9 cellular contexts compared by ENCODE assay signal in genomic region chr16:1871974-1872635, GRCh38. TPM values are rescaled to one million over a fixed set of nuclear protein-coding genes. Genes with fewer than 3 reads are reported as not detected.
DNase-seq lines count a peak whose midpoint lies in the region; ATAC-seq and TF ChIP-seq lines count a peak whose summit lies in the region.
"Had no signal": no experiment of that assay in that cellular context is flagged by ENCODE, and none has a peak within 500 bp of the region (broad histone marks: within the 10 kb centered on the region; RNA-seq: fewer than 3 reads in every experiment).

TSS of gene MEIOB (minus strand) at chr16:1872164. CDS start at chr16:1868175, 3,989 bp downstream.

- no peaks in the 10 kb centered on the region for H3K9me3 ChIP-seq in MG63
- no peaks in the 10 kb centered on the region for H3K9me3 ChIP-seq in skeletal muscle satellite cell (replicated peaks; ENCODE audit: low read length)

- H3K4me1 ChIP-seq in skeletal muscle satellite cell (ENCODE audit: control insufficient read depth, insufficient read depth, low read length): peaks cover 10% of the 10 kb centered on the region

- no peak for ATAC-seq in HG03521 (IDR thresholded peaks at IDR 0.05; ENCODE audit: unreplicated experiment)
- ATAC-seq in HG02970 (IDR thresholded peaks at IDR 0.05; ENCODE audit: low FRiP score, unreplicated experiment): no peak

- H3K9ac ChIP-seq in skeletal muscle satellite cell (ENCODE audit: low read depth, low read length): no peak within 1 kb of the TSS

- peak within 1 kb of the TSS; percentile 63 for H3K4me2 ChIP-seq in skeletal muscle satellite cell (ENCODE audit: low read length)

- peak; percentile 67 for DNase-seq in MG63
- peak in 2 of 3 experiments; percentile 21 to 54 for DNase-seq in activated CD8-positive, alpha-beta memory T cell treated with anti-CD3 and anti-CD28 coated beads for 48 hours (ENCODE audit: low read depth in 2 of 3, low spot score in 2 of 3)
- no peak for DNase-seq in fibroblast of pulmonary artery (ENCODE audit: low read depth)
- DNase-seq in NCI-H1105 (lab: John Stamatoyannopoulos, UW): no peak
- no peak for DNase-seq in NCI-H345 treated with DMSO at 0.1 percent for 48 hours (lab: John Stamatoyannopoulos, UW; ENCODE audit: unreplicated experiment)

- H3K4me3 ChIP-seq in MG63 (peak within 1 kb of the TSS; percentile 62), fibroblast of pulmonary artery (replicated peaks; ENCODE audit: low read depth, low read length) (peak within 1 kb of the TSS; percentile 30), skeletal muscle satellite cell (ENCODE audit: low read length) (peak within 1 kb of the TSS; percentile 24)

- H3K36me3 ChIP-seq in MG63 (no peaks in the 10 kb centered on the region), skeletal muscle satellite cell (ENCODE audit: insufficient read depth, low read length) (no peaks in the 10 kb centered on the region)

- TF ChIP-seq CTCF in fibroblast of pulmonary artery (IDR thresholded peaks at IDR 0.05; ENCODE audit: low read length, missing control alignments): no peak

- H3K27me3 ChIP-seq in MG63 (peaks cover 12% of the 10 kb centered on the region), skeletal muscle satellite cell (ENCODE audit: control insufficient read depth, insufficient read depth, low read length) (peaks cover 31% of the 10 kb centered on the region)

RNA-seq across cellular contexts. Expression of gene MEIOB, which starts in this region (rescaled TPM):
- 21.6 and 71.1 TPM in 2 replicates for total RNA-seq in MG63 (2014; rRNA removed; shearing (Covaris generic); ENCODE audit: low replicate concordance)
- total RNA-seq in skeletal muscle satellite cell (2012; rRNA removed): 0.25 and 0.44 TPM in 2 replicates
- total RNA-seq: mononuclear cell had no signal

Comparison
In these comparisons a context has a peak if more than half of its experiments do, and no peak if none do; other contexts are left out.
1. DNase-seq: peak in MG63 (single experiment) and activated CD8-positive, alpha-beta memory T cell treated with anti-CD3 and anti-CD28 coated beads for 48 hours (2 of 3); none in fibroblast of pulmonary artery (single experiment), NCI-H1105 (single experiment) and NCI-H345 treated with DMSO at 0.1 percent for 48 hours (single experiment).
2. Peak in every context shown above with its lines, with median percentiles within 50 percentile points of each other: H3K4me3 ChIP-seq.